Comparison of ENCODE assay signal across 30 cellular contexts in genomic region chr3:52092891-52093290, GRCh38. TPM values are rescaled to one million over a fixed set of nuclear protein-coding genes. Genes with fewer than 3 reads are reported as not detected.
DNase-seq lines count a peak whose midpoint lies in the region; ATAC-seq, FAIRE-seq and TF ChIP-seq lines count a peak whose summit lies in the region.
"Had no signal": no experiment of that assay in that cellular context is flagged by ENCODE, and none has a peak within 500 bp of the region (broad histone marks: within the 10 kb centered on the region; RNA-seq: fewer than 3 reads in every experiment).

No MANE protein-coding gene starts in this region.

- H3K36me3 ChIP-seq in right atrium auricular region (no peaks in the 10 kb centered on the region), astrocyte (ENCODE audit: insufficient read depth, low read length) (no peaks in the 10 kb centered on the region), mesodermal cell (ENCODE audit: control insufficient read depth, insufficient read depth, low read length) (peaks cover 27% of the 10 kb centered on the region), thoracic aorta (no peaks in the 10 kb centered on the region)
- H3K36me3 ChIP-seq in CD8-positive, alpha-beta T cell (ENCODE audit: insufficient read depth, low read length), result no peaks in the 10 kb centered on the region

- WGBS in mesodermal cell (ENCODE audit: insufficient coverage in 2 of 2), 2 experiments, result 94 to 96% methylated on average over 7 of the region's 7 CpGs

- H3K4me3 ChIP-seq in right atrium auricular region, result no peak overlapping the region
- no peak overlapping the region for H3K4me3 ChIP-seq in astrocyte (ENCODE audit: insufficient read depth, low read depth, low read length)
- no peak overlapping the region for H3K4me3 ChIP-seq in mesodermal cell (ENCODE audit: extremely low read depth, insufficient read depth, low read length, poor library complexity, severe bottlenecking)
- no peak overlapping the region for H3K4me3 ChIP-seq in thoracic aorta
- H3K4me3 ChIP-seq in CD8-positive, alpha-beta T cell (ENCODE audit: low read depth, low read length), result no peak overlapping the region
- H3K4me3 ChIP-seq: A549 had no signal

- peaks cover 44% of the 10 kb centered on the region for H3K4me1 Mint-ChIP-seq in astrocyte (ENCODE audit: low read depth, unreplicated experiment)
- H3K4me1 Mint-ChIP-seq in CD8-positive, alpha-beta T cell (ENCODE audit: low read depth), result no peaks in the 10 kb centered on the region
- H3K4me1 Mint-ChIP-seq: CD8-positive, alpha-beta memory T cell had no signal

- no peak overlapping the region for H3K4me2 ChIP-seq in astrocyte (ENCODE audit: low read length)
- H3K4me2 ChIP-seq: A549, KMS-11 had no signal

- H3K27ac Mint-ChIP-seq in astrocyte (ENCODE audit: unreplicated experiment), result peak overlapping the region; percentile 66
- no peak overlapping the region for H3K27ac Mint-ChIP-seq in CD8-positive, alpha-beta T cell
- H3K27ac Mint-ChIP-seq: mesothelial cell of epicardium; naive thymus-derived CD4-positive, alpha-beta T cell had no signal

- no peaks in the 10 kb centered on the region for H4K20me1 ChIP-seq in astrocyte (ENCODE audit: insufficient read depth, low read length)

- no peaks in the 10 kb centered on the region for H3K9me3 Mint-ChIP-seq in astrocyte (ENCODE audit: unreplicated experiment)
- no peaks in the 10 kb centered on the region for H3K9me3 Mint-ChIP-seq in CD8-positive, alpha-beta T cell
- H3K9me3 Mint-ChIP-seq: CD8-positive, alpha-beta memory T cell; mesothelial cell of epicardium; naive thymus-derived CD4-positive, alpha-beta T cell; T-helper 1 cell treated with Interleukin-12 subunit alpha and Interleukin-12 subunit beta and Interleukin-4 antibody, amounts not matched to agents 30 μg/mL and 1 μg/mL, for 36 hours had no signal

- TF ChIP-seq POLR2A in H54 (IDR thresholded peaks at IDR 0.05; ENCODE audit: low read depth, low read length), result no peak

- intact Hi-C loops in Right ventricle myocardium superior (cut with DNase I), result no loop called here
- intact Hi-C loops in CD8-positive, alpha-beta T cell (cut with DNase I, micrococcal nuclease), result no loop called here

- ATAC-seq in Right ventricle myocardium superior (ENCODE audit: poor library complexity) (no peak), thoracic aorta (ENCODE audit: insufficient number of reproducible peaks, low FRiP score, low read depth) (no peak), GM21515 (IDR thresholded peaks at IDR 0.05; ENCODE audit: unreplicated experiment) (no peak)
- ATAC-seq in CD8-positive, alpha-beta T cell, result no peak
- ATAC-seq: A549; left colon; naive thymus-derived CD4-positive, alpha-beta T cell had no signal

- DNase-seq in Right ventricle myocardium superior (peak; percentile 32), right atrium auricular region (ENCODE audit: low spot score) (no peak), astrocyte (ENCODE audit: low read depth) (no peak), thoracic aorta (ENCODE audit: low spot score) (no peak), H54 (ENCODE audit: insufficient read length, low spot score) (no peak)
- DNase-seq in CD8-positive, alpha-beta T cell, result no peak
- DNase-seq: activated CD4-positive, alpha-beta T cell treated with anti-CD3 and anti-CD28 coated beads, Interleukin-2, amount 50 U/mL, for 48 hours; activated CD8-positive, alpha-beta memory T cell treated with anti-CD3 and anti-CD28 coated beads, Interleukin-2, amount 50 U/mL, for 4 hours; activated naive CD4-positive, alpha-beta T cell treated with Interleukin-2 at 50 U/mL for 16 hours; effector CD8-positive, alpha-beta T cell; hypothalamus; left colon; MM.1S; naive thymus-derived CD4-positive, alpha-beta T cell; NCI-H1105 treated with DMSO at 0.1 percent for 48 hours; NCI-H187 treated with DMSO at 0.1 percent for 48 hours; NCI-H2171; small intestine; stimulated activated naive CD4-positive, alpha-beta T cell treated with Interleukin-2 at 50 U/mL for 16 hours had no signal

- no peak overlapping the region for H3K4me3 Mint-ChIP-seq in astrocyte (ENCODE audit: unreplicated experiment)
- no peak overlapping the region for H3K4me3 Mint-ChIP-seq in CD8-positive, alpha-beta T cell
- H3K4me3 Mint-ChIP-seq: CD8-positive, alpha-beta memory T cell; mesothelial cell of epicardium; naive thymus-derived CD4-positive, alpha-beta T cell; T-helper 1 cell treated with Interleukin-12 subunit alpha and Interleukin-12 subunit beta and Interleukin-4 antibody, amounts not matched to agents 30 μg/mL and 1 μg/mL, for 36 hours had no signal

- H3K36me3 Mint-ChIP-seq in astrocyte (ENCODE audit: low read depth, unreplicated experiment), result no peaks in the 10 kb centered on the region
- no peaks in the 10 kb centered on the region for H3K36me3 Mint-ChIP-seq in CD8-positive, alpha-beta T cell
- H3K36me3 Mint-ChIP-seq: CD8-positive, alpha-beta memory T cell; mesothelial cell of epicardium; naive thymus-derived CD4-positive, alpha-beta T cell had no signal

- H3K27me3 ChIP-seq in right atrium auricular region (no peaks in the 10 kb centered on the region), astrocyte (ENCODE audit: insufficient read depth, low read length) (no peaks in the 10 kb centered on the region), thoracic aorta (replicated peaks; ENCODE audit: insufficient read depth) (no peaks in the 10 kb centered on the region)
- H3K27me3 ChIP-seq in CD8-positive, alpha-beta T cell (ENCODE audit: insufficient read depth, low read length), result no peaks in the 10 kb centered on the region

- no peak overlapping the region for H2AFZ ChIP-seq in astrocyte (ENCODE audit: low read depth, low read length)

- H3K4me1 ChIP-seq in right atrium auricular region (peaks cover 0 to 53% of the 10 kb centered on the region in 2 donors), astrocyte (ENCODE audit: insufficient read depth, low read length) (peaks cover 55% of the 10 kb centered on the region), mesodermal cell (ENCODE audit: control insufficient read depth, insufficient read depth, low read length, poor library complexity, severe bottlenecking) (peaks cover 54% of the 10 kb centered on the region), thoracic aorta (ENCODE audit: control insufficient read depth in 1 of 2, low read depth in 2 of 2) (peaks cover 36 to 55% of the 10 kb centered on the region in 2 donors)
- H3K4me1 ChIP-seq in CD8-positive, alpha-beta T cell (ENCODE audit: insufficient read depth, low read length), result no peaks in the 10 kb centered on the region
- H3K4me1 ChIP-seq: A549 had no signal

- FAIRE-seq in astrocyte (lab: Jason Lieb, UNC) (no peak), H54 (lab: Jason Lieb, UNC) (no peak)
- FAIRE-seq: A549, colon, H1, small intestine had no signal

- H3K79me2 ChIP-seq in astrocyte (ENCODE audit: insufficient read depth, low read length), result no peaks in the 10 kb centered on the region

- POLR2A ChIA-PET in CD8-positive, alpha-beta T cell (lab: Charles Lee), result no interaction called here

- CTCF ChIA-PET in CD8-positive, alpha-beta T cell (lab: Charles Lee), result interaction anchor here (2.0 kb wide), 1 partner anchor 52 kb away, joined by 5 read pairs; no protein-coding TSS in a partner anchor

- H3K27ac ChIP-seq in right atrium auricular region (no peak overlapping the region), astrocyte (ENCODE audit: low read depth, low read length) (peak overlapping the region; percentile 27), mesodermal cell (ENCODE audit: low read depth, low read length, severe bottlenecking) (peak overlapping the region; percentile 62), thoracic aorta (peak overlapping the region; percentile 7 to 95)
- no peak overlapping the region for H3K27ac ChIP-seq in CD8-positive, alpha-beta T cell (ENCODE audit: low read depth, low read length)
- H3K27ac ChIP-seq: A549, epithelial cell of prostate, HL-60, KMS-11 had no signal

- H3K9me3 ChIP-seq in right atrium auricular region (no peaks in the 10 kb centered on the region), astrocyte (ENCODE audit: insufficient read depth, low read depth, low read length) (no peaks in the 10 kb centered on the region), mesodermal cell (ENCODE audit: control insufficient read depth, low read length) (no peaks in the 10 kb centered on the region), thoracic aorta (no peaks in the 10 kb centered on the region)
- H3K9me3 ChIP-seq in CD8-positive, alpha-beta T cell (ENCODE audit: low read length), result no peaks in the 10 kb centered on the region
- H3K9me3 ChIP-seq: A549 had no signal

- no peak overlapping the region for H3K9ac ChIP-seq in astrocyte (ENCODE audit: low read length)
- H3K9ac ChIP-seq: KMS-11 had no signal

- H3K27me3 Mint-ChIP-seq in astrocyte (ENCODE audit: low read depth, unreplicated experiment), result no peaks in the 10 kb centered on the region
- H3K27me3 Mint-ChIP-seq in CD8-positive, alpha-beta T cell (ENCODE audit: low read depth), result no peaks in the 10 kb centered on the region
- H3K27me3 Mint-ChIP-seq: CD8-positive, alpha-beta memory T cell; naive thymus-derived CD4-positive, alpha-beta T cell had no signal

- no peak for TF ChIP-seq CTCF in right atrium auricular region (IDR thresholded peaks at IDR 0.05)
- TF ChIP-seq CTCF in astrocyte (IDR thresholded peaks at IDR 0.05; ENCODE audit: insufficient read depth, low read depth, low read length), result no peak
- no peak for TF ChIP-seq CTCF in thoracic aorta (IDR thresholded peaks at IDR 0.05)
- no peak for TF ChIP-seq CTCF in CD8-positive, alpha-beta T cell (IDR thresholded peaks at IDR 0.05)

RNA-seq across cellular contexts. Expression of gene DUSP7, which starts 36.5 kb away (rescaled TPM):
- total RNA-seq in Right ventricle myocardium superior (23.2 TPM), right atrium auricular region (10 to 100 TPM; 17.7 to 33.7 TPM), astrocyte (24.2 and 24.9 TPM in 2 replicates), thoracic aorta (10 to 100 TPM; 41.1 to 42.2 TPM)
- 23.1 TPM for polyA plus RNA-seq in mesodermal cell (2013, experiment 1 of 2)
- 19.8 TPM for polyA plus RNA-seq in mesodermal cell (2013, experiment 2 of 2)
- total RNA-seq in CD8-positive, alpha-beta T cell, result 1 to 10 TPM; 5.4 to 5.6 TPM

Comparison
In these comparisons a context has a peak if more than half of its experiments do, and no peak if none do; other contexts are left out.
1. H3K27ac ChIP-seq: peak in astrocyte (single experiment), mesodermal cell (single experiment) and thoracic aorta (2 of 2); none in right atrium auricular region (0 of 2) and CD8-positive, alpha-beta T cell (single experiment).